29 cellular contexts compared by ENCODE assay signal in the genomic region with DNA sequence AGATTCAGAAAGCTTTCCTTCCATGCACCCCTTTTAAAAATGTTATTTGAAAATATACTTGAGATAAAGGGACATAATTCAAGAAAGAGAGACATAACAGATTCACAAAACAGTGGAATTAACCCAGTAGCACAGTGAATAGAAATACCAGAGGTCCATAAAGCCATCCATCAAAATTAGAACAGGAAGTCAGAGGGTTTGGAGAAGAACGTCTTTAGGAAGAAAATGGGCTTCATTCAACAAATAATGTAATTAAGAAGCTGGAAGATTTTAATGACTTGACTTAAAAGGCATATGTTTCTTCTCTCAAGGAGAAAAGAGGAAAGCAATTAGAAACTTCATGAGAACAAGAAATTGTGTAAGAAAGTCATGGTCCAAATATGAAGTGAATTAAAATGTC. TPM values are rescaled to one million over a fixed set of nuclear protein-coding genes. Genes with fewer than 3 reads are reported as not detected.
"Had no signal": no experiment of that assay in that cellular context is flagged by ENCODE, and none has a peak within 500 bp of the region (broad histone marks: within the 10 kb centered on the region; RNA-seq: fewer than 3 reads in every experiment).

No MANE protein-coding gene starts in this region.

- DNase-seq: activated CD4-positive, alpha-beta memory T cell treated with anti-CD3 and anti-CD28 coated beads for 36 hours; activated CD4-positive, alpha-beta T cell treated with anti-CD3 and anti-CD28 coated beads, Interleukin-2, amount 10 ng/mL, durations not matched to agents 7 days and 5 days; activated CD4-positive, CD25-positive, alpha-beta regulatory T cell; activated effector memory CD4-positive, alpha-beta T cell treated with anti-CD3 and anti-CD28 coated beads, Interleukin-2, amount 50 U/mL, for 16 hours; activated naive CD4-positive, alpha-beta T cell treated with anti-CD3 and anti-CD28 coated beads for 36 hours; activated naive CD8-positive, alpha-beta T cell treated with anti-CD3 and anti-CD28 coated beads for 36 hours; activated T-cell treated with anti-CD3 and anti-CD28 coated beads, Interleukin-2, amount 50 U/mL, for 4 hours; aorta; caudate nucleus; NCI-H1092; NCI-H1417; NCI-H2029; NCI-H2107; NCI-H2171 treated with DMSO at 0.1 percent for 48 hours; NCI-H345; NCI-H510A; NCI-H526 treated with DMSO at 0.1 percent for 48 hours; NCI-H82; Right ventricle myocardium superior; SJCRH30; T-helper 17 cell; T-helper 9 cell had no signal

- H3K4me2 ChIP-seq: KMS-11 had no signal

- H3K9me3 ChIP-seq: adrenal gland, breast epithelium, Peyer's patch, SJCRH30 had no signal

- H3K36me3 ChIP-seq: adrenal gland, breast epithelium, Peyer's patch, SJCRH30 had no signal

- H3K27ac ChIP-seq: adrenal gland, breast epithelium, KMS-11, Peyer's patch, RWPE1, SJCRH30, VCaP had no signal

- H3K27me3 ChIP-seq: adrenal gland, breast epithelium, Peyer's patch had no signal

- H3K4me3 ChIP-seq: adrenal gland, breast epithelium, Peyer's patch, SJCRH30 had no signal

- H3K4me1 ChIP-seq: adrenal gland, breast epithelium, Peyer's patch, SJCRH30 had no signal

RNA-seq across cellular contexts. Expression of a gene that starts 8.0 kb away (rescaled TPM):
- total RNA-seq: activated CD4-positive, alpha-beta memory T cell treated with anti-CD3 and anti-CD28 coated beads for 36 hours; activated CD4-positive, alpha-beta T cell treated with anti-CD3 and anti-CD28 coated beads, Interleukin-2, amount 10 ng/mL, durations not matched to agents 7 days and 5 days; activated naive CD4-positive, alpha-beta T cell treated with anti-CD3 and anti-CD28 coated beads for 36 hours; activated naive CD8-positive, alpha-beta T cell treated with anti-CD3 and anti-CD28 coated beads for 36 hours; activated T-cell treated with anti-CD3 and anti-CD28 coated beads, Interleukin-2, amount 50 U/mL, for 4 hours; breast epithelium; MCF 10A; Peyer's patch; SJCRH30; T-helper 17 cell had no signal

RNA-seq across cellular contexts. Expression of a gene that starts 33.2 kb away (rescaled TPM):
- total RNA-seq: activated CD4-positive, alpha-beta memory T cell treated with anti-CD3 and anti-CD28 coated beads for 36 hours; activated CD4-positive, alpha-beta T cell treated with anti-CD3 and anti-CD28 coated beads, Interleukin-2, amount 10 ng/mL, durations not matched to agents 7 days and 5 days; activated naive CD4-positive, alpha-beta T cell treated with anti-CD3 and anti-CD28 coated beads for 36 hours; activated naive CD8-positive, alpha-beta T cell treated with anti-CD3 and anti-CD28 coated beads for 36 hours; T-helper 17 cell had no signal
